Comparison of ENCODE assay signal across 16 cellular contexts in genomic region chr5:6717687-6718086, GRCh38. TPM values are rescaled to one million over a fixed set of nuclear protein-coding genes. Genes with fewer than 3 reads are reported as not detected.
DNase-seq lines count a peak whose midpoint lies in the region; ATAC-seq, FAIRE-seq and TF ChIP-seq lines count a peak whose summit lies in the region.
"Had no signal": no experiment of that assay in that cellular context is flagged by ENCODE, and none has a peak within 500 bp of the region (broad histone marks: within the 10 kb centered on the region; RNA-seq: fewer than 3 reads in every experiment).

No MANE protein-coding gene starts in this region.

- H3K9me3 Mint-ChIP-seq in activated naive CD4-positive, alpha-beta T cell treated with anti-CD3 and anti-CD28 coated beads, Interleukin-2, amount 50 U/mL, for 24 hours: no peaks in the 10 kb centered on the region
- no peaks in the 10 kb centered on the region for H3K9me3 Mint-ChIP-seq in activated naive CD4-positive, alpha-beta T cell treated with anti-CD3 and anti-CD28 coated beads, Interleukin-2, amount 50 U/mL, for 72 hours

- peaks cover 71% of the 10 kb centered on the region for H4K20me1 ChIP-seq in PC-3 (ENCODE audit: low read length)
- H4K20me1 ChIP-seq in keratinocyte (ENCODE audit: control insufficient read depth, extremely low read depth, insufficient read depth, low read length): peaks cover 39% of the 10 kb centered on the region

- H3K4me1 Mint-ChIP-seq in activated naive CD4-positive, alpha-beta T cell treated with anti-CD3 and anti-CD28 coated beads, Interleukin-2, amount 50 U/mL, for 24 hours: peaks cover 74% of the 10 kb centered on the region

- no peak for DNase-seq in activated naive CD4-positive, alpha-beta T cell treated with anti-CD3 and anti-CD28 coated beads, Interleukin-2, amount 50 U/mL, for 72 hours (ENCODE audit: low spot score in 2 of 2)
- DNase-seq in PC-3 (no peak), keratinocyte (ENCODE audit: low read depth, low spot score) (no peak), upper lobe of right lung (peak; percentile 58), NOMO-1 treated with DMSO at 0.1 percent for 48 hours (lab: John Stamatoyannopoulos, UW; ENCODE audit: unreplicated experiment) (no peak), ascending aorta (ENCODE audit: low spot score in 2 of 2) (no peak)
- DNase-seq: activated CD8-positive, alpha-beta memory T cell treated with anti-CD3 and anti-CD28 coated beads for 24 hours; lower lobe of right lung; NCI-H510A treated with DMSO at 0.1 percent for 48 hours; spleen; upper lobe of left lung had no signal

- POLR2A ChIA-PET in PC-3 (lab: Charles Lee; ENCODE audit: unreplicated experiment): no interaction called here

- no TSS peak for BruUV-seq in PC-3 (replicated peaks; lab: Mats Ljungman, UMichigan)

- H2AFZ ChIP-seq in PC-3 (ENCODE audit: low read length): no peak overlapping the region
- H2AFZ ChIP-seq in keratinocyte (ENCODE audit: control insufficient read depth, low read length): no peak overlapping the region

- H3K27ac Mint-ChIP-seq in activated naive CD4-positive, alpha-beta T cell treated with anti-CD3 and anti-CD28 coated beads, Interleukin-2, amount 50 U/mL, for 24 hours: no peak overlapping the region
- H3K27ac Mint-ChIP-seq in activated naive CD4-positive, alpha-beta T cell treated with anti-CD3 and anti-CD28 coated beads, Interleukin-2, amount 50 U/mL, for 72 hours: no peak overlapping the region

- H3K9me3 ChIP-seq in PC-3 (ENCODE audit: low read length): no peaks in the 10 kb centered on the region
- H3K9me3 ChIP-seq in keratinocyte (ENCODE audit: control insufficient read depth, low read depth, low read length): no peaks in the 10 kb centered on the region
- no peaks in the 10 kb centered on the region for H3K9me3 ChIP-seq in upper lobe of right lung
- no peaks in the 10 kb centered on the region for H3K9me3 ChIP-seq in ascending aorta
- H3K9me3 ChIP-seq: lower lobe of right lung, neutrophil, spleen, upper lobe of left lung had no signal

- H3K36me3 Mint-ChIP-seq in activated naive CD4-positive, alpha-beta T cell treated with anti-CD3 and anti-CD28 coated beads, Interleukin-2, amount 50 U/mL, for 24 hours: peaks cover 2% of the 10 kb centered on the region
- H3K36me3 Mint-ChIP-seq in activated naive CD4-positive, alpha-beta T cell treated with anti-CD3 and anti-CD28 coated beads, Interleukin-2, amount 50 U/mL, for 72 hours: peaks cover 14 to 24% of the 10 kb centered on the region in 2 donors

- no peak overlapping the region for H3K27ac ChIP-seq in PC-3 (ENCODE audit: low read length)
- H3K27ac ChIP-seq in keratinocyte (ENCODE audit: control insufficient read depth, insufficient read depth, low read length): no peak overlapping the region
- H3K27ac ChIP-seq in upper lobe of right lung: no peak overlapping the region
- no peak overlapping the region for H3K27ac ChIP-seq in ascending aorta
- H3K27ac ChIP-seq: lower lobe of right lung, neutrophil, RWPE1 had no signal

- peaks cover 85% of the 10 kb centered on the region for H3K79me2 ChIP-seq in PC-3 (ENCODE audit: low read length)
- peaks cover 86% of the 10 kb centered on the region for H3K79me2 ChIP-seq in keratinocyte (ENCODE audit: control insufficient read depth, insufficient read depth, low read length)

- H3K9ac ChIP-seq in PC-3 (ENCODE audit: low read length) (no peak overlapping the region), keratinocyte (ENCODE audit: control insufficient read depth, extremely low read depth, insufficient read depth, low read length) (no peak overlapping the region)

- CTCF ChIA-PET in PC-3 (lab: Charles Lee): no interaction called here

- FAIRE-seq in keratinocyte (lab: Jason Lieb, UNC): no peak
- FAIRE-seq: GM19239 had no signal

- peaks cover 32% of the 10 kb centered on the region for H3K4me1 ChIP-seq in PC-3 (ENCODE audit: insufficient read depth, low read length)
- H3K4me1 ChIP-seq in keratinocyte (ENCODE audit: control insufficient read depth, extremely low read depth, insufficient read depth, low read length): peaks cover 9% of the 10 kb centered on the region
- peaks cover 65% of the 10 kb centered on the region for H3K4me1 ChIP-seq in upper lobe of right lung
- peaks cover 16 to 57% of the 10 kb centered on the region in 2 donors for H3K4me1 ChIP-seq in ascending aorta

- H3K4me2 ChIP-seq in PC-3 (ENCODE audit: low read length) (peak overlapping the region; percentile 84), keratinocyte (ENCODE audit: control insufficient read depth, extremely low read depth, insufficient read depth, low read depth, low read length) (peak overlapping the region; percentile 47)

- H3K9me2 ChIP-seq in PC-3 (replicated peaks; ENCODE audit: low read length): no peaks in the 10 kb centered on the region

- peak overlapping the region; percentile 16 for H3K4me3 Mint-ChIP-seq in activated naive CD4-positive, alpha-beta T cell treated with anti-CD3 and anti-CD28 coated beads, Interleukin-2, amount 50 U/mL, for 24 hours

- TF ChIP-seq CTCF in PC-3 (conservative IDR thresholded peaks at IDR 0.05; ENCODE audit: low read depth, low read length): no peak
- no peak for TF ChIP-seq CTCF in keratinocyte (optimal IDR thresholded peaks at IDR 0.05 in 1 of 3, IDR thresholded peaks at IDR 0.05 in 1 of 3, conservative IDR thresholded peaks at IDR 0.05 in 1 of 3; ENCODE audit: extremely low read depth in 1 of 3, insufficient read depth in 2 of 3, low read length in 3 of 3)
- TF ChIP-seq CTCF in upper lobe of right lung (IDR thresholded peaks at IDR 0.05): no peak
- no peak for TF ChIP-seq CTCF in ascending aorta (IDR thresholded peaks at IDR 0.05)

- peaks cover 7% of the 10 kb centered on the region for H3K9me1 ChIP-seq in keratinocyte (ENCODE audit: control insufficient read depth, extremely low read depth, insufficient read depth, low read length)

- intact Hi-C loops in PC-3 (cut with micrococcal nuclease) (no loop called here), upper lobe of right lung (cut with DNase I) (no loop called here), ascending aorta (cut with DNase I) (loop anchor here (10.0 kb wide), 2 partner anchors 1143 to 1223 kb away; no protein-coding TSS in a partner anchor)

- dilution Hi-C loops in keratinocyte (cut with MboI; ENCODE audit: extremely low pct_ligation_motif_present, low sequenced_read_pairs): no loop called here

- no peaks in the 10 kb centered on the region for H3K27me3 Mint-ChIP-seq in activated naive CD4-positive, alpha-beta T cell treated with anti-CD3 and anti-CD28 coated beads, Interleukin-2, amount 50 U/mL, for 24 hours

- H3F3A ChIP-seq in PC-3 (ENCODE audit: low read length, unreplicated experiment): no peaks in the 10 kb centered on the region

- H3K4me3 ChIP-seq in PC-3 (ENCODE audit: low read length): peak overlapping the region; percentile 87; the same call in 1 of the 2 replicates
- no peak overlapping the region for H3K4me3 ChIP-seq in keratinocyte (ENCODE audit: control insufficient read depth in 2 of 3, extremely low read depth in 1 of 3, insufficient read depth in 2 of 3, low read depth in 1 of 3, low read length in 3 of 3)
- H3K4me3 ChIP-seq in upper lobe of right lung: no peak overlapping the region
- H3K4me3 ChIP-seq in ascending aorta: no peak overlapping the region
- H3K4me3 ChIP-seq: lower lobe of right lung, spleen, upper lobe of left lung had no signal

- no peaks in the 10 kb centered on the region for H3K27me3 ChIP-seq in PC-3 (ENCODE audit: low read length)
- H3K27me3 ChIP-seq in keratinocyte (ENCODE audit: control insufficient read depth, extremely low read depth, insufficient read depth, low read length): no peaks in the 10 kb centered on the region
- no peaks in the 10 kb centered on the region for H3K27me3 ChIP-seq in upper lobe of right lung
- H3K27me3 ChIP-seq in ascending aorta: no peaks in the 10 kb centered on the region
- H3K27me3 ChIP-seq: neutrophil, spleen, upper lobe of left lung had no signal

- no peak for ATAC-seq in activated naive CD4-positive, alpha-beta T cell treated with anti-CD3 and anti-CD28 coated beads, Interleukin-2, amount 50 U/mL, for 72 hours
- ATAC-seq in PC-3 (no peak), upper lobe of right lung (no peak), HG03442 (IDR thresholded peaks at IDR 0.05; ENCODE audit: unreplicated experiment) (no peak)
- ATAC-seq: lower lobe of right lung had no signal

- peaks cover 16% of the 10 kb centered on the region for H3K36me3 ChIP-seq in PC-3 (ENCODE audit: low read depth, low read length)
- H3K36me3 ChIP-seq in keratinocyte (ENCODE audit: control insufficient read depth in 2 of 2, extremely low read depth in 1 of 2, insufficient read depth in 2 of 2, low read length in 2 of 2): peaks cover 4 to 13% of the 10 kb centered on the region in 2 experiments
- H3K36me3 ChIP-seq in upper lobe of right lung: no peaks in the 10 kb centered on the region
- H3K36me3 ChIP-seq in ascending aorta: peaks cover 0 to 3% of the 10 kb centered on the region in 2 donors
- H3K36me3 ChIP-seq: neutrophil, upper lobe of left lung had no signal

RNA-seq across cellular contexts. Expression of gene TENT4A, which starts 4.5 kb away (rescaled TPM):
- total RNA-seq in activated naive CD4-positive, alpha-beta T cell treated with anti-CD3 and anti-CD28 coated beads, Interleukin-2, amount 50 U/mL, for 72 hours: 10 to 100 TPM; 44.2 to 44.3 TPM
- 39.3 and 42.4 TPM in 2 replicates for total RNA-seq in PC-3 (2014; rRNA removed)
- 4.0 to 5.9 TPM (median 4.2 TPM) in 3 replicates for polyA plus RNA-seq in keratinocyte
- 8.0 TPM for polyA plus RNA-seq in keratinocyte (2011; ENCODE audit: low read depth)
- polyA plus RNA-seq in keratinocyte (2011; cell fraction: cytosol; rRNA removed): 3.8 and 3.9 TPM in 2 replicates
- polyA plus RNA-seq in keratinocyte (2011; cell fraction: nucleus; rRNA removed): 29.5 and 32.6 TPM in 2 replicates
- 10.0 and 10.2 TPM in 2 replicates for polyA plus RNA-seq in keratinocyte (2012; ENCODE audit: low replicate concordance)
- 6.8 to 15.8 TPM (median 15.5 TPM) in 3 replicates for polyA minus RNA-seq in keratinocyte
- polyA minus RNA-seq in keratinocyte (2011; cell fraction: cytosol; rRNA and poly(A)+ RNA removed): 3.8 TPM
- polyA minus RNA-seq in keratinocyte (2011; cell fraction: nucleus; rRNA and poly(A)+ RNA removed): 13.0 and 21.1 TPM in 2 replicates
- 19.9 TPM for total RNA-seq in upper lobe of right lung
- total RNA-seq in ascending aorta: 12.5 TPM
